In the genomic region with DNA sequence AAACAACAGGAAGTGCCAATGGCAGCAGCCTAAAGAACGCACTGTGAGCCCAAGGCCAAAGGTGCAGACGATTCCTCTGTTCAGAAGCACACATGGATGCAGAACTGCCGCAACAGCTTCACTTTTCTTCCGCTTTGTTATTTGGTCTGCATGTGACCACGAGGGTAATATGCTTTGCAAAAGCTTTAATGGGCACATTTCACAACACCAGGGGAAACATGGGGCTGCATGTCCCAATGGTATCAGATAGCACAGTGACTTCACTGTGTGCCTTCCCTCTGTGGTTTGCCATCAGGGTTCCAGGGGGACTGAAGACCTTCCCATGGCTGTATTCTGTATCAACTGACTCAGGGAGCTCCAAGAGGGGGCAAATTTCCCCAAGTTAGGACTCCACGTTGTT, we compare ENCODE assay signal across 17 cellular contexts.
"Had no signal": no experiment of that assay in that cellular context is flagged by ENCODE, and none has a peak within 500 bp of the region (broad histone marks: within the 10 kb centered on the region; RNA-seq: fewer than 3 reads in every experiment).

No MANE protein-coding gene starts in this region.

- DNase-seq: activated CD4-positive, alpha-beta T cell treated with anti-CD3 and anti-CD28 coated beads for 1 hour; activated CD8-positive, alpha-beta memory T cell treated with anti-CD3 and anti-CD28 coated beads for 24 hours; activated CD8-positive, alpha-beta memory T cell treated with anti-CD3 and anti-CD28 coated beads, Interleukin-2, amount 50 U/mL, for 48 hours; activated effector memory CD4-positive, alpha-beta T cell treated with anti-CD3 and anti-CD28 coated beads, Interleukin-2, amount 50 U/mL, for 16 hours; activated T-cell treated with anti-CD3 and anti-CD28 coated beads, Interleukin-2, amount 50 U/mL, for 72 hours; effector memory CD8-positive, alpha-beta T cell; foreskin fibroblast; left lung; mammary epithelial cell; psoas muscle; small intestine; stimulated activated CD4-positive, alpha-beta T cell treated with anti-CD3 and anti-CD28 coated beads, Interleukin-4, amount 100 ng/mL, for 1 hour; stimulated activated naive CD8-positive, alpha-beta T cell treated with anti-CD3 and anti-CD28 coated beads, Interleukin-15, amount 100 ng/mL, for 72 hours; upper lobe of left lung; WERI-Rb-1 had no signal

- H3K27ac Mint-ChIP-seq: activated naive CD4-positive, alpha-beta T cell treated with anti-CD3 and anti-CD28 coated beads, Interleukin-2, amount 50 U/mL, for 24 hours; activated T-cell treated with anti-CD3 and anti-CD28 coated beads, Interleukin-2, amount 50 U/mL, for 72 hours had no signal

- H3K9me3 ChIP-seq: left lung, psoas muscle, upper lobe of left lung had no signal

- H3K4me1 ChIP-seq: left lung, psoas muscle, upper lobe of left lung had no signal

- H3K27me3 Mint-ChIP-seq: activated naive CD4-positive, alpha-beta T cell treated with anti-CD3 and anti-CD28 coated beads, Interleukin-2, amount 50 U/mL, for 24 hours; effector memory CD8-positive, alpha-beta T cell; stimulated activated naive CD8-positive, alpha-beta T cell treated with anti-CD3 and anti-CD28 coated beads, Interleukin-15, amount 100 ng/mL, for 72 hours had no signal

- H3K9me3 Mint-ChIP-seq: activated naive CD4-positive, alpha-beta T cell treated with anti-CD3 and anti-CD28 coated beads, Interleukin-2, amount 50 U/mL, for 24 hours; activated T-cell treated with anti-CD3 and anti-CD28 coated beads, Interleukin-2, amount 50 U/mL, for 72 hours; effector memory CD8-positive, alpha-beta T cell; stimulated activated naive CD8-positive, alpha-beta T cell treated with anti-CD3 and anti-CD28 coated beads, Interleukin-15, amount 100 ng/mL, for 72 hours had no signal

- H3K4me3 ChIP-seq: cardiac muscle cell, left lung, psoas muscle, upper lobe of left lung had no signal

- H3K27me3 ChIP-seq: cardiac muscle cell, left lung, upper lobe of left lung had no signal

- ATAC-seq: activated T-cell treated with anti-CD3 and anti-CD28 coated beads, Interleukin-2, amount 50 U/mL, for 72 hours; effector memory CD8-positive, alpha-beta T cell; left lung; stimulated activated naive CD8-positive, alpha-beta T cell treated with anti-CD3 and anti-CD28 coated beads, Interleukin-15, amount 100 ng/mL, for 72 hours had no signal

- H3K27ac ChIP-seq: cardiac muscle cell, left lung, psoas muscle, upper lobe of left lung, WERI-Rb-1 had no signal

- H3K4me3 Mint-ChIP-seq: activated naive CD4-positive, alpha-beta T cell treated with anti-CD3 and anti-CD28 coated beads, Interleukin-2, amount 50 U/mL, for 24 hours; activated T-cell treated with anti-CD3 and anti-CD28 coated beads, Interleukin-2, amount 50 U/mL, for 72 hours; effector memory CD8-positive, alpha-beta T cell; stimulated activated naive CD8-positive, alpha-beta T cell treated with anti-CD3 and anti-CD28 coated beads, Interleukin-15, amount 100 ng/mL, for 72 hours had no signal
